Comparison of ENCODE assay signal across 8 cellular contexts in genomic region chr1:9651565-9652378, GRCh38. TPM values are rescaled to one million over a fixed set of nuclear protein-coding genes. Genes with fewer than 3 reads are reported as not detected.
A peak's percentile ranks its signal among the peaks of the same experiment; 100 is the strongest.
DNase-seq lines count a peak whose midpoint lies in the region; ATAC-seq, FAIRE-seq and TF ChIP-seq lines count a peak whose summit lies in the region.

PIK3CD (plus strand) TSS chr1:9651731; CDS start chr1:9710456, 58,725 bp downstream.

- peaks cover 43% of the 10 kb centered on the region for H3K36me3 Mint-ChIP-seq in effector memory CD8-positive, alpha-beta T cell (ENCODE audit: insufficient read depth)
- H3K36me3 Mint-ChIP-seq in type B pancreatic cell: no peaks in the 10 kb centered on the region

- H3K4me3 Mint-ChIP-seq in effector memory CD8-positive, alpha-beta T cell: peak within 1 kb of the TSS; percentile 99
- H3K4me3 Mint-ChIP-seq in type B pancreatic cell: peak within 1 kb of the TSS; percentile 94

- DNase-seq in NCI-H748 (lab: John Stamatoyannopoulos, UW; ENCODE audit: unreplicated experiment): peak; percentile 77
- DNase-seq in NCI-H748 treated with DMSO at 0.1 percent for 48 hours (lab: John Stamatoyannopoulos, UW): no peak
- peak; percentile 76 for DNase-seq in NB4 (ENCODE audit: low read depth)
- DNase-seq in activated CD4-positive, alpha-beta T cell treated with anti-CD3 and anti-CD28 coated beads, Interleukin-2, amount 50 U/mL, for 48 hours: peak; percentile 57 to 58
- peak in 2 of 3 experiments; percentile 19 to 50 for DNase-seq in effector memory CD8-positive, alpha-beta T cell
- DNase-seq in mucosa of descending colon: peak in 2 of 3 donors; percentile 43 to 71
- DNase-seq in type B pancreatic cell (ENCODE audit: extremely low spot score, unreplicated experiment): no peak
- no peak for DNase-seq in RCC 7860 (ENCODE audit: low spot score)

- peak within 1 kb of the TSS; percentile 96 to 98 for H3K27ac Mint-ChIP-seq in effector memory CD8-positive, alpha-beta T cell
- no peak within 1 kb of the TSS for H3K27ac Mint-ChIP-seq in type B pancreatic cell

- intact Hi-C loops in mucosa of descending colon (cut with DNase I, micrococcal nuclease): no loop called here

- H3K4me1 ChIP-seq in mucosa of descending colon (ENCODE audit: low read depth): peaks cover 8% of the 10 kb centered on the region

- H3K4me3 ChIP-seq in NB4 (ENCODE audit: low read depth, low read length): peak within 1 kb of the TSS; percentile 74
- peak within 1 kb of the TSS; percentile 38 for H3K4me3 ChIP-seq in mucosa of descending colon

- H3K4me1 Mint-ChIP-seq in effector memory CD8-positive, alpha-beta T cell (ENCODE audit: low read depth in 2 of 2): peaks cover 46 to 51% of the 10 kb centered on the region in 2 donors
- H3K4me1 Mint-ChIP-seq in type B pancreatic cell (ENCODE audit: unreplicated experiment): peaks cover 4% of the 10 kb centered on the region

- TF ChIP-seq POLR2A in NB4 (IDR thresholded peaks at IDR 0.05; ENCODE audit: extremely low read depth, insufficient read length): peak; percentile 53

- no peak for TF ChIP-seq CTCF in NB4 (IDR thresholded peaks at IDR 0.05; ENCODE audit: low read depth, low read length)
- TF ChIP-seq CTCF in mucosa of descending colon (IDR thresholded peaks at IDR 0.05): no peak
- peak; percentile 34 for TF ChIP-seq CTCF in type B pancreatic cell (conservative IDR thresholded peaks at IDR 0.05)

- H3K36me3 ChIP-seq in mucosa of descending colon (ENCODE audit: low read depth): no peaks in the 10 kb centered on the region

- peak; percentile 49 for ATAC-seq in effector memory CD8-positive, alpha-beta T cell (replicated peaks)
- peak; percentile 64 for ATAC-seq in mucosa of descending colon

- H3K9me3 ChIP-seq in mucosa of descending colon: no peaks in the 10 kb centered on the region

- H3K27me3 Mint-ChIP-seq in effector memory CD8-positive, alpha-beta T cell: no peaks in the 10 kb centered on the region
- peaks cover 64% of the 10 kb centered on the region for H3K27me3 Mint-ChIP-seq in type B pancreatic cell

- no peaks in the 10 kb centered on the region for H3K9me3 Mint-ChIP-seq in effector memory CD8-positive, alpha-beta T cell
- no peaks in the 10 kb centered on the region for H3K9me3 Mint-ChIP-seq in type B pancreatic cell

- FAIRE-seq in RCC 7860 (lab: Jason Lieb, UNC): no peak

RNA-seq across cellular contexts. Expression of gene PIK3CD, which starts in this region (rescaled TPM):
- total RNA-seq in mucosa of descending colon (10 to 100 TPM in 1 of 3 donors, 1 to 10 TPM in 2; 4.6 to 11.7 (median 4.8) TPM), type B pancreatic cell (ENCODE audit: low replicate concordance) (1.7 and 1.8 TPM in 2 replicates)

Comparison
In these comparisons a context has a peak if more than half of its experiments do, and no peak if none do; other contexts are left out.
1. DNase-seq: peak in NCI-H748 (single experiment), NB4 (single experiment), activated CD4-positive, alpha-beta T cell treated with anti-CD3 and anti-CD28 coated beads, Interleukin-2, amount 50 U/mL, for 48 hours (2 of 2), effector memory CD8-positive, alpha-beta T cell (2 of 3) and mucosa of descending colon (2 of 3); none in NCI-H748 treated with DMSO at 0.1 percent for 48 hours (single experiment), type B pancreatic cell (single experiment) and RCC 7860 (single experiment).